Comparison of ENCODE assay signal across 1 cellular context in genomic region chr17:43020789-43021738, GRCh38.
TF ChIP-seq lines count a peak whose summit lies in the region.

No MANE protein-coding gene starts in this region.

TF ChIP-seq in K562, 482 proteins besides CTCF, POLR2A, EP300 and RAD21 (continued from another document and continues in another):
- 0 out of 2 replicates have a peak, but pooled peaks have one; percentile 13 for TF ChIP-seq HLTF (IDR thresholded peaks at IDR 0.05)
- no peak for TF ChIP-seq CHD4 (IDR thresholded peaks at IDR 0.05; ENCODE audit: insufficient read depth, insufficient replicate concordance, low read depth, low read length, poor library complexity, severe bottlenecking)
- TF ChIP-seq GATAD2A (IDR thresholded peaks at IDR 0.05) = peak; percentile 77; the same call in 1 of the 2 replicates
- peak; percentile 80; the same call in 1 of the 2 replicates for TF ChIP-seq RNF2 (IDR thresholded peaks at IDR 0.05)
- TF ChIP-seq ZNF174 (CRISPR knock-in tag; IDR thresholded peaks at IDR 0.05) = no peak
- TF ChIP-seq, protein P1, sequence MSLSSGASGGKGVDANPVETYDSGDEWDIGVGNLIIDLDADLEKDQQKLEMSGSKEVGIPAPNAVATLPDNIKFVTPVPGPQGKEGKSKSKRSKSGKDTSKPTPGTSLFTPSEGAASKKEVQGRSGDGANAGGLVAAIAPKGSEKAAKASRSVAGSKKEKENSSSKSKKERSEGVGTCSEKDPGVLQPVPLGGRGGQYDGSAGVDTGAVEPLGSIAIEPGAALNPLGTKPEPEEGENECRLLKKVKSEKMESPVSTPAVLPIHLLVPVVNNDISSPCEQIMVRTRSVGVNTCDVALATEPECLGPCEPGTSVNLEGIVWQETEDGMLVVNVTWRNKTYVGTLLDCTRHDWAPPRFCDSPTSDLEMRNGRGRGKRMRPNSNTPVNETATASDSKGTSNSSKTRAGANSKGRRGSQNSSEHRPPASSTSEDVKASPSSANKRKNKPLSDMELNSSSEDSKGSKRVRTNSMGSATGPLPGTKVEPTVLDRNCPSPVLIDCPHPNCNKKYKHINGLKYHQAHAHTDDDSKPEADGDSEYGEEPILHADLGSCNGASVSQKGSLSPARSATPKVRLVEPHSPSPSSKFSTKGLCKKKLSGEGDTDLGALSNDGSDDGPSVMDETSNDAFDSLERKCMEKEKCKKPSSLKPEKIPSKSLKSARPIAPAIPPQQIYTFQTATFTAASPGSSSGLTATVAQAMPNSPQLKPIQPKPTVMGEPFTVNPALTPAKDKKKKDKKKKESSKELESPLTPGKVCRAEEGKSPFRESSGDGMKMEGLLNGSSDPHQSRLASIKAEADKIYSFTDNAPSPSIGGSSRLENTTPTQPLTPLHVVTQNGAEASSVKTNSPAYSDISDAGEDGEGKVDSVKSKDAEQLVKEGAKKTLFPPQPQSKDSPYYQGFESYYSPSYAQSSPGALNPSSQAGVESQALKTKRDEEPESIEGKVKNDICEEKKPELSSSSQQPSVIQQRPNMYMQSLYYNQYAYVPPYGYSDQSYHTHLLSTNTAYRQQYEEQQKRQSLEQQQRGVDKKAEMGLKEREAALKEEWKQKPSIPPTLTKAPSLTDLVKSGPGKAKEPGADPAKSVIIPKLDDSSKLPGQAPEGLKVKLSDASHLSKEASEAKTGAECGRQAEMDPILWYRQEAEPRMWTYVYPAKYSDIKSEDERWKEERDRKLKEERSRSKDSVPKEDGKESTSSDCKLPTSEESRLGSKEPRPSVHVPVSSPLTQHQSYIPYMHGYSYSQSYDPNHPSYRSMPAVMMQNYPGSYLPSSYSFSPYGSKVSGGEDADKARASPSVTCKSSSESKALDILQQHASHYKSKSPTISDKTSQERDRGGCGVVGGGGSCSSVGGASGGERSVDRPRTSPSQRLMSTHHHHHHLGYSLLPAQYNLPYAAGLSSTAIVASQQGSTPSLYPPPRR (CRISPR knock-in tag; IDR thresholded peaks at IDR 0.05; ENCODE audit: borderline replicate concordance) = no peak
- TF ChIP-seq ZFPM2 (CRISPR knock-in tag; IDR thresholded peaks at IDR 0.05) = no peak
- TF ChIP-seq, protein P2, sequence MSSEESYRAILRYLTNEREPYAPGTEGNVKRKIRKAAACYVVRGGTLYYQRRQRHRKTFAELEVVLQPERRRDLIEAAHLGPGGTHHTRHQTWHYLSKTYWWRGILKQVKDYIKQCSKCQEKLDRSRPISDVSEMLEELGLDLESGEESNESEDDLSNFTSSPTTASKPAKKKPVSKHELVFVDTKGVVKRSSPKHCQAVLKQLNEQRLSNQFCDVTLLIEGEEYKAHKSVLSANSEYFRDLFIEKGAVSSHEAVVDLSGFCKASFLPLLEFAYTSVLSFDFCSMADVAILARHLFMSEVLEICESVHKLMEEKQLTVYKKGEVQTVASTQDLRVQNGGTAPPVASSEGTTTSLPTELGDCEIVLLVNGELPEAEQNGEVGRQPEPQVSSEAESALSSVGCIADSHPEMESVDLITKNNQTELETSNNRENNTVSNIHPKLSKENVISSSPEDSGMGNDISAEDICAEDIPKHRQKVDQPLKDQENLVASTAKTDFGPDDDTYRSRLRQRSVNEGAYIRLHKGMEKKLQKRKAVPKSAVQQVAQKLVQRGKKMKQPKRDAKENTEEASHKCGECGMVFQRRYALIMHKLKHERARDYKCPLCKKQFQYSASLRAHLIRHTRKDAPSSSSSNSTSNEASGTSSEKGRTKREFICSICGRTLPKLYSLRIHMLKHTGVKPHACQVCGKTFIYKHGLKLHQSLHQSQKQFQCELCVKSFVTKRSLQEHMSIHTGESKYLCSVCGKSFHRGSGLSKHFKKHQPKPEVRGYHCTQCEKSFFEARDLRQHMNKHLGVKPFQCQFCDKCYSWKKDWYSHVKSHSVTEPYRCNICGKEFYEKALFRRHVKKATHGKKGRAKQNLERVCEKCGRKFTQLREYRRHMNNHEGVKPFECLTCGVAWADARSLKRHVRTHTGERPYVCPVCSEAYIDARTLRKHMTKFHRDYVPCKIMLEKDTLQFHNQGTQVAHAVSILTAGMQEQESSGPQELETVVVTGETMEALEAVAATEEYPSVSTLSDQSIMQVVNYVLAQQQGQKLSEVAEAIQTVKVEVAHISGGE (CRISPR knock-in tag; IDR thresholded peaks at IDR 0.05) = peak in 1 of 3 experiments; percentile 57; a peak in 1 of 6 replicates
- no peak for TF ChIP-seq MBD2 (IDR thresholded peaks at IDR 0.05; ENCODE audit: borderline replicate concordance, low read depth)
- no peak for TF ChIP-seq NFIX (CRISPR knock-in tag; IDR thresholded peaks at IDR 0.05; ENCODE audit: low read depth)
- TF ChIP-seq ZNF347 (CRISPR knock-in tag; IDR thresholded peaks at IDR 0.05; ENCODE audit: low read depth) = no peak
- TF ChIP-seq ZNF274 (IDR thresholded peaks at IDR 0.05; ENCODE audit: borderline replicate concordance, low read depth, low read length) = no peak
- TF ChIP-seq SMAD1 (IDR thresholded peaks at IDR 0.05; ENCODE audit: low read depth, low read length, partially characterized antibody) = no peak
- TF ChIP-seq TBL1XR1 (IDR thresholded peaks at IDR 0.05; ENCODE audit: low read length in 2 of 2) = peak in 1 of 2 experiments; percentile 86; a peak in 2 of 4 replicates
- peak; percentile 98 for TF ChIP-seq BHLHE40 (IDR thresholded peaks at IDR 0.05; ENCODE audit: low read length)
- TF ChIP-seq ZNF507 (tag; conservative IDR thresholded peaks at IDR 0.05) = no peak
- TF ChIP-seq RAD51 (IDR thresholded peaks at IDR 0.05; ENCODE audit: borderline replicate concordance, low read depth) = peak; percentile 82
- TF ChIP-seq CBX1 (IDR thresholded peaks at IDR 0.05; ENCODE audit: low read depth) = peak; percentile 60; the same call in 1 of the 2 replicates
- TF ChIP-seq IRF1 (CRISPR knock-in tag; IDR thresholded peaks at IDR 0.05; ENCODE audit: borderline replicate concordance) = no peak
- peak; percentile 90 for TF ChIP-seq USF1 (CRISPR knock-in tag; IDR thresholded peaks at IDR 0.05)
- TF ChIP-seq, protein P3, sequence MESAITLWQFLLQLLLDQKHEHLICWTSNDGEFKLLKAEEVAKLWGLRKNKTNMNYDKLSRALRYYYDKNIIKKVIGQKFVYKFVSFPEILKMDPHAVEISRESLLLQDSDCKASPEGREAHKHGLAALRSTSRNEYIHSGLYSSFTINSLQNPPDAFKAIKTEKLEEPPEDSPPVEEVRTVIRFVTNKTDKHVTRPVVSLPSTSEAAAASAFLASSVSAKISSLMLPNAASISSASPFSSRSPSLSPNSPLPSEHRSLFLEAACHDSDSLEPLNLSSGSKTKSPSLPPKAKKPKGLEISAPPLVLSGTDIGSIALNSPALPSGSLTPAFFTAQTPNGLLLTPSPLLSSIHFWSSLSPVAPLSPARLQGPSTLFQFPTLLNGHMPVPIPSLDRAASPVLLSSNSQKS (CRISPR knock-in tag; IDR thresholded peaks at IDR 0.05) = no peak
- TF ChIP-seq, protein P4, sequence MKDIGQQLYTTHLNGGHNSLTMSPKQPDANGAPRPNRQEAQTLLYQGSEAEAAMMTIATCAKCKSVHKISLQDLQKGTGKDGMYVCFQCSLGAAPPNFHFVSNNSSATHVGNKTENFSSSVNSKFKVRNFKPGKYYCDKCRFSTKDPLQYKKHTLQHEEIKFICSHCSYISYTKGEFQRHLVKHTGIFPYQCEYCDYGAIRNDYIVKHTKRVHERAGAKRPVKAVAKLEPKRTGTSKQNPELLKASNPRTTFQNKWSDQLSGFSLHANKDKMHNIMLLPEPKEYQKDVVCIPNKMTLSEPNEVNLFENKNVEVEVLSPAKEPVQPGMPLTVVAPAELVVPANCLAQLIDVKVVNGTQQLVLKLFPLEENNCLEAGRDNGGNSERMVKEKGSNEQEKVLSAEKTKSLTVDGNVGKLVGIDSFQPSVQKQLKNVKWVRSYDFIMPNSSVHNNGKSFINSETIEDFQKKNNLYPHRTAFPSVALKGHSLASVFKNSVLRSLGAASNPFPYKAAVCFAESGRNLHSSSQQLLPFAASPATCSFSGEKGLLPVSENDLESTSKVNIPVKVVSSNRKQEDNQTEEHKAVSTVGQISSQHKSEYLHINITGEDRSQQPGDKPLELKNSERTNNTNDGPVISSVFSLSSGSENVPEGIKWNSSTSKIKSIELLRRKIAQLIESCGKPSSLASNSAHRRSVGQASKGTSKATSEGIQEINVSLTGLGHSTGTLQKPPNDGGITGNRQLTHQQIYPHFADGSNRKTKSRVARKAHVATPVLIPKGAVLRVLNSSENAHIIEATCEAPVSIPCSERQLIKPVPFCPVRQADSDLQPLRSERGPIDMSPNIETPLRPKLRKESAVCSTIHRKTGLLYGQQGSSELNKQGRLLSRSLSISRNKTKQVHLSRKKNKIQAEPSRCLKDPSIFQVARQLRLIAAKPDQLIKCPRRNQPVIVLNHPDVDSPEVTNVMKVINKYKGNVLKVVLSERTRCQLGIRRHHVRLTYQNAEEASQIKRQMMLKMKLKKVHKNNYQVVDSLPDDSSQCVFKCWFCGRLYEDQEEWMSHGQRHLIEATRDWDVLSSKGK (CRISPR knock-in tag; IDR thresholded peaks at IDR 0.05) = no peak
- TF ChIP-seq HNRNPUL1 (IDR thresholded peaks at IDR 0.05; ENCODE audit: low read length) = no peak
- TF ChIP-seq CHCHD3 (CRISPR knock-in tag; IDR thresholded peaks at IDR 0.05) = no peak
- TF ChIP-seq MAZ (CRISPR knock-in tag; conservative IDR thresholded peaks at IDR 0.05 in 1 of 2, IDR thresholded peaks at IDR 0.05 in 1 of 2) = peak; percentile 43 to 84; a peak in 3 of 4 replicates
- no peak for TF ChIP-seq FOXA3 (CRISPR knock-in tag; conservative IDR thresholded peaks at IDR 0.05 in 1 of 2, IDR thresholded peaks at IDR 0.05 in 1 of 2)
- TF ChIP-seq MIER1 (IDR thresholded peaks at IDR 0.05; ENCODE audit: low read depth) = no peak
- peak; percentile 94 for TF ChIP-seq KLF13 (tag; IDR thresholded peaks at IDR 0.05; ENCODE audit: borderline replicate concordance, low read depth)
- TF ChIP-seq ILK (tag; IDR thresholded peaks at IDR 0.05; ENCODE audit: borderline replicate concordance, low read depth) = no peak
- TF ChIP-seq ZNF589 (CRISPR knock-in tag; IDR thresholded peaks at IDR 0.05; ENCODE audit: low read depth) = no peak
- TF ChIP-seq TFE3 (CRISPR knock-in tag; IDR thresholded peaks at IDR 0.05) = 0 out of 2 replicates have a peak, but pooled peaks have one; percentile 24
- no peak for TF ChIP-seq MCM2 (IDR thresholded peaks at IDR 0.05; ENCODE audit: low read depth)
- 0 out of 2 replicates have a peak, but pooled peaks have one; percentile 57 for TF ChIP-seq ZNF584 (CRISPR knock-in tag; IDR thresholded peaks at IDR 0.05; ENCODE audit: low read depth)
- TF ChIP-seq ERF (CRISPR knock-in tag; IDR thresholded peaks at IDR 0.05) = no peak
- peak; percentile 8 for TF ChIP-seq RBBP5 (IDR thresholded peaks at IDR 0.05; ENCODE audit: borderline replicate concordance, insufficient read depth, low read length, poor library complexity, severe bottlenecking)
- TF ChIP-seq DNMT1 (IDR thresholded peaks at IDR 0.05) = no peak
- peak; percentile 10 for TF ChIP-seq FOS (IDR thresholded peaks at IDR 0.05; ENCODE audit: extremely low read depth, insufficient read length)
- TF ChIP-seq PTBP1 (IDR thresholded peaks at IDR 0.05; ENCODE audit: low read depth, low read length) = no peak
- no peak for TF ChIP-seq ZFP36 (IDR thresholded peaks at IDR 0.05; ENCODE audit: low read depth, low read length, partially characterized antibody)
- peak; percentile 92 for TF ChIP-seq HDAC2 (IDR thresholded peaks at IDR 0.05)
